Comparison of ENCODE assay signal across 1 cellular context in the genomic region with DNA sequence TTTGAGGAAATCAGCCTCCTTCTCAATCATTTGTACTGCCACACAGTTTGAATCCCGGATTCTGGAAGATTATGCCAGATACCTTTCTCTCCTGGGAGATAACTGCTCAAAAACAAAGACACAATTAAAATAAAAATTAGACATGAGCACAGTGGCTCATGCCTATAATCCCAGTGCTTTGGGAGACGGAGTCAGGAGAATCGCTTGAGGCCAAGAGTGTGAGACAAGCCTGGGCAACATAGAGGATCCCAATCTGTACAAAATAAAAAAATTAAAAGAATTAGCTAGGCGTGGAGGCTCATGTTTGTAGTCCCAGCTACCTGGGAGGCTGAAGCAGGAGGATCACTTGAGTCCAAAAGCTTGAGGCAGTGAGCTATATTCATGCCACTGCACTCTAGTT.
TF ChIP-seq lines count a peak whose summit lies in the region.

No MANE protein-coding gene starts in this region.

TF ChIP-seq in GM23338, 12 proteins besides CTCF, POLR2A, EP300 and RAD21 (continued from another document):
- TF ChIP-seq, protein P1, sequence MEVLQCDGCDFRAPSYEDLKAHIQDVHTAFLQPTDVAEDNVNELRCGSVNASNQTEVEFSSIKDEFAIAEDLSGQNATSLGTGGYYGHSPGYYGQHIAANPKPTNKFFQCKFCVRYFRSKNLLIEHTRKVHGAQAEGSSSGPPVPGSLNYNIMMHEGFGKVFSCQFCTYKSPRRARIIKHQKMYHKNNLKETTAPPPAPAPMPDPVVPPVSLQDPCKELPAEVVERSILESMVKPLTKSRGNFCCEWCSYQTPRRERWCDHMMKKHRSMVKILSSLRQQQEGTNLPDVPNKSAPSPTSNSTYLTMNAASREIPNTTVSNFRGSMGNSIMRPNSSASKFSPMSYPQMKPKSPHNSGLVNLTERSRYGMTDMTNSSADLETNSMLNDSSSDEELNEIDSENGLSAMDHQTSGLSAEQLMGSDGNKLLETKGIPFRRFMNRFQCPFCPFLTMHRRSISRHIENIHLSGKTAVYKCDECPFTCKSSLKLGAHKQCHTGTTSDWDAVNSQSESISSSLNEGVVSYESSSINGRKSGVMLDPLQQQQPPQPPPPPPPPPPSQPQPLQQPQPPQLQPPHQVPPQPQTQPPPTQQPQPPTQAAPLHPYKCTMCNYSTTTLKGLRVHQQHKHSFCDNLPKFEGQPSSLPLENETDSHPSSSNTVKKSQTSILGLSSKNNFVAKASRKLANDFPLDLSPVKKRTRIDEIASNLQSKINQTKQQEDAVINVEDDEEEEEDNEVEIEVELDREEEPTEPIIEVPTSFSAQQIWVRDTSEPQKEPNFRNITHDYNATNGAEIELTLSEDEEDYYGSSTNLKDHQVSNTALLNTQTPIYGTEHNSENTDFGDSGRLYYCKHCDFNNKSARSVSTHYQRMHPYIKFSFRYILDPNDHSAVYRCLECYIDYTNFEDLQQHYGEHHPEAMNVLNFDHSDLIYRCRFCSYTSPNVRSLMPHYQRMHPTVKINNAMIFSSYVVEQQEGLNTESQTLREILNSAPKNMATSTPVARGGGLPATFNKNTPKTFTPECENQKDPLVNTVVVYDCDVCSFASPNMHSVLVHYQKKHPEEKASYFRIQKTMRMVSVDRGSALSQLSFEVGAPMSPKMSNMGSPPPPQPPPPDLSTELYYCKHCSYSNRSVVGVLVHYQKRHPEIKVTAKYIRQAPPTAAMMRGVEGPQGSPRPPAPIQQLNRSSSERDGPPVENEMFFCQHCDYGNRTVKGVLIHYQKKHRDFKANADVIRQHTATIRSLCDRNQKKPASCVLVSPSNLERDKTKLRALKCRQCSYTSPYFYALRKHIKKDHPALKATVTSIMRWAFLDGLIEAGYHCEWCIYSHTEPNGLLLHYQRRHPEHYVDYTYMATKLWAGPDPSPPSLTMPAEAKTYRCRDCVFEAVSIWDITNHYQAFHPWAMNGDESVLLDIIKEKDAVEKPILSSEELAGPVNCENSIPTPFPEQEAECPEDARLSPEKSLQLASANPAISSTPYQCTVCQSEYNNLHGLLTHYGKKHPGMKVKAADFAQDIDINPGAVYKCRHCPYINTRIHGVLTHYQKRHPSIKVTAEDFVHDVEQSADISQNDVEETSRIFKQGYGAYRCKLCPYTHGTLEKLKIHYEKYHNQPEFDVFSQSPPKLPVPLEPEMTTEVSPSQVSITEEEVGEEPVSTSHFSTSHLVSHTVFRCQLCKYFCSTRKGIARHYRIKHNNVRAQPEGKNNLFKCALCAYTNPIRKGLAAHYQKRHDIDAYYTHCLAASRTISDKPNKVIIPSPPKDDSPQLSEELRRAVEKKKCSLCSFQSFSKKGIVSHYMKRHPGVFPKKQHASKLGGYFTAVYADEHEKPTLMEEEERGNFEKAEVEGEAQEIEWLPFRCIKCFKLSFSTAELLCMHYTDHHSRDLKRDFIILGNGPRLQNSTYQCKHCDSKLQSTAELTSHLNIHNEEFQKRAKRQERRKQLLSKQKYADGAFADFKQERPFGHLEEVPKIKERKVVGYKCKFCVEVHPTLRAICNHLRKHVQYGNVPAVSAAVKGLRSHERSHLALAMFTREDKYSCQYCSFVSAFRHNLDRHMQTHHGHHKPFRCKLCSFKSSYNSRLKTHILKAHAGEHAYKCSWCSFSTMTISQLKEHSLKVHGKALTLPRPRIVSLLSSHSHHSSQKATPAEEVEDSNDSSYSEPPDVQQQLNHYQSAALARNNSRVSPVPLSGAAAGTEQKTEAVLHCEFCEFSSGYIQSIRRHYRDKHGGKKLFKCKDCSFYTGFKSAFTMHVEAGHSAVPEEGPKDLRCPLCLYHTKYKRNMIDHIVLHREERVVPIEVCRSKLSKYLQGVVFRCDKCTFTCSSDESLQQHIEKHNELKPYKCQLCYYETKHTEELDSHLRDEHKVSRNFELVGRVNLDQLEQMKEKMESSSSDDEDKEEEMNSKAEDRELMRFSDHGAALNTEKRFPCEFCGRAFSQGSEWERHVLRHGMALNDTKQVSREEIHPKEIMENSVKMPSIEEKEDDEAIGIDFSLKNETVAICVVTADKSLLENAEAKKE (CRISPR knock-in tag; IDR thresholded peaks at IDR 0.05): no peak
- no peak for TF ChIP-seq CREB1 (CRISPR knock-in tag; IDR thresholded peaks at IDR 0.05; ENCODE audit: low read depth)
- no peak for TF ChIP-seq EZH2phosphoT487 (IDR thresholded peaks at IDR 0.05; ENCODE audit: unreplicated experiment)
- TF ChIP-seq JUNB (IDR thresholded peaks at IDR 0.05; ENCODE audit: unreplicated experiment): no peak
- TF ChIP-seq ZNF331 (CRISPR knock-in tag; IDR thresholded peaks at IDR 0.05; ENCODE audit: low read depth): no peak
- TF ChIP-seq, protein P2, sequence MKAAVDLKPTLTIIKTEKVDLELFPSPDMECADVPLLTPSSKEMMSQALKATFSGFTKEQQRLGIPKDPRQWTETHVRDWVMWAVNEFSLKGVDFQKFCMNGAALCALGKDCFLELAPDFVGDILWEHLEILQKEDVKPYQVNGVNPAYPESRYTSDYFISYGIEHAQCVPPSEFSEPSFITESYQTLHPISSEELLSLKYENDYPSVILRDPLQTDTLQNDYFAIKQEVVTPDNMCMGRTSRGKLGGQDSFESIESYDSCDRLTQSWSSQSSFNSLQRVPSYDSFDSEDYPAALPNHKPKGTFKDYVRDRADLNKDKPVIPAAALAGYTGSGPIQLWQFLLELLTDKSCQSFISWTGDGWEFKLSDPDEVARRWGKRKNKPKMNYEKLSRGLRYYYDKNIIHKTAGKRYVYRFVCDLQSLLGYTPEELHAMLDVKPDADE (IDR thresholded peaks at IDR 0.05): no peak
- TF ChIP-seq, protein P3, sequence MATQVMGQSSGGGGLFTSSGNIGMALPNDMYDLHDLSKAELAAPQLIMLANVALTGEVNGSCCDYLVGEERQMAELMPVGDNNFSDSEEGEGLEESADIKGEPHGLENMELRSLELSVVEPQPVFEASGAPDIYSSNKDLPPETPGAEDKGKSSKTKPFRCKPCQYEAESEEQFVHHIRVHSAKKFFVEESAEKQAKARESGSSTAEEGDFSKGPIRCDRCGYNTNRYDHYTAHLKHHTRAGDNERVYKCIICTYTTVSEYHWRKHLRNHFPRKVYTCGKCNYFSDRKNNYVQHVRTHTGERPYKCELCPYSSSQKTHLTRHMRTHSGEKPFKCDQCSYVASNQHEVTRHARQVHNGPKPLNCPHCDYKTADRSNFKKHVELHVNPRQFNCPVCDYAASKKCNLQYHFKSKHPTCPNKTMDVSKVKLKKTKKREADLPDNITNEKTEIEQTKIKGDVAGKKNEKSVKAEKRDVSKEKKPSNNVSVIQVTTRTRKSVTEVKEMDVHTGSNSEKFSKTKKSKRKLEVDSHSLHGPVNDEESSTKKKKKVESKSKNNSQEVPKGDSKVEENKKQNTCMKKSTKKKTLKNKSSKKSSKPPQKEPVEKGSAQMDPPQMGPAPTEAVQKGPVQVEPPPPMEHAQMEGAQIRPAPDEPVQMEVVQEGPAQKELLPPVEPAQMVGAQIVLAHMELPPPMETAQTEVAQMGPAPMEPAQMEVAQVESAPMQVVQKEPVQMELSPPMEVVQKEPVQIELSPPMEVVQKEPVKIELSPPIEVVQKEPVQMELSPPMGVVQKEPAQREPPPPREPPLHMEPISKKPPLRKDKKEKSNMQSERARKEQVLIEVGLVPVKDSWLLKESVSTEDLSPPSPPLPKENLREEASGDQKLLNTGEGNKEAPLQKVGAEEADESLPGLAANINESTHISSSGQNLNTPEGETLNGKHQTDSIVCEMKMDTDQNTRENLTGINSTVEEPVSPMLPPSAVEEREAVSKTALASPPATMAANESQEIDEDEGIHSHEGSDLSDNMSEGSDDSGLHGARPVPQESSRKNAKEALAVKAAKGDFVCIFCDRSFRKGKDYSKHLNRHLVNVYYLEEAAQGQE (IDR thresholded peaks at IDR 0.05; ENCODE audit: unreplicated experiment): no peak
- no peak for TF ChIP-seq ZNF114 (CRISPR knock-in tag; IDR thresholded peaks at IDR 0.05)
- TF ChIP-seq STAT1 (IDR thresholded peaks at IDR 0.05; ENCODE audit: unreplicated experiment): no peak
- TF ChIP-seq POLR2AphosphoS5 (IDR thresholded peaks at IDR 0.05; ENCODE audit: low read depth): no peak
- TF ChIP-seq NANOG (IDR thresholded peaks at IDR 0.05; ENCODE audit: borderline replicate concordance): no peak
